ENCODE assay signal across 19 cellular contexts in genomic region chr1:150511985-150512660, GRCh38. TPM values are rescaled to one million over a fixed set of nuclear protein-coding genes. Genes with fewer than 3 reads are reported as not detected.
DNase-seq lines count a peak whose midpoint lies in the region; ATAC-seq, FAIRE-seq and TF ChIP-seq lines count a peak whose summit lies in the region.
"Had no signal": no experiment of that assay in that cellular context is flagged by ENCODE, and none has a peak within 500 bp of the region (broad histone marks: within the 10 kb centered on the region; RNA-seq: fewer than 3 reads in every experiment).

No MANE protein-coding gene starts in this region.

- peak overlapping the region; percentile 4 to 34 (median 17) for H3K4me3 Mint-ChIP-seq in nephron

- H3K27me3 ChIP-seq in H1 (replicated peaks in 1 of 4; ENCODE audit: control insufficient read depth in 3 of 4, extremely low read depth in 1 of 4, insufficient read depth in 3 of 4, low read length in 3 of 4) (no peaks in the 10 kb centered on the region; a peak in 1 of 7 replicates), vagina (no peaks in the 10 kb centered on the region), upper lobe of right lung (no peaks in the 10 kb centered on the region)

- CTCF ChIA-PET in H1 (lab: Charles Lee; ENCODE audit: partially characterized antibody), result interaction anchor here (0.7 to 22.4 kb wide), 3 partner anchors 21 to 301 kb away, joined by 3 to 253 read pairs (median 3); no protein-coding TSS in a partner anchor

- H3K79me2 ChIP-seq in H1 (ENCODE audit: control insufficient read depth in 1 of 2, insufficient read depth in 2 of 2, low read length in 2 of 2), result no peaks in the 10 kb centered on the region

- H3K9me3 ChIP-seq in H1 (ENCODE audit: insufficient read depth in 2 of 2, low read depth in 1 of 2, low read length in 1 of 2) (no peaks in the 10 kb centered on the region), vagina (no peaks in the 10 kb centered on the region), upper lobe of right lung (no peaks in the 10 kb centered on the region)

- no peak overlapping the region for H4K91ac ChIP-seq in H1 (replicated peaks; ENCODE audit: insufficient read length, low read length)

- no peak for TF ChIP-seq RAD21 in H1 (IDR thresholded peaks at IDR 0.05 in 1 of 2, conservative IDR thresholded peaks at IDR 0.05 in 1 of 2; ENCODE audit: low read depth in 2 of 2, low read length in 2 of 2)

- H3K14ac ChIP-seq in H1 (ENCODE audit: insufficient read length), result no peak overlapping the region

- 90% methylated on average over 17 of the region's 17 CpGs; no CpG with 5 or more reads in 1 of the 2 experiments for WGBS in H1 (ENCODE audit: extremely low coverage in 1 of 2, insufficient coverage in 1 of 2, insufficient read length in 1 of 2, insufficient replicate concordance in 2 of 2, low coverage in 1 of 2, low lambda C conversion rate in 2 of 2, missing lambda C conversion rate in 1 of 2), 2 experiments

- H3K4me3 ChIP-seq in H1 (ENCODE audit: extremely low read depth in 1 of 4, insufficient read depth in 2 of 4, low read depth in 3 of 4, low read length in 4 of 4) (no peak overlapping the region), vagina (peak overlapping the region in 1 of 2 donors; percentile 7), upper lobe of right lung (no peak overlapping the region)

- no peak overlapping the region for H3K56ac ChIP-seq in H1 (replicated peaks; ENCODE audit: insufficient read length, low read depth, low read length)

- no peak for TF ChIP-seq EP300 in H1 (IDR thresholded peaks at IDR 0.05; ENCODE audit: borderline replicate concordance in 1 of 2, low read depth in 2 of 2, low read length in 2 of 2)

- POLR2A ChIA-PET in H1 (lab: Charles Lee; ENCODE audit: partially characterized antibody), result interaction anchor here (0.9 to 1.3 kb wide), 3 partner anchors 8 to 67 kb away, joined by 3 read pairs; partner anchors contain the start of genes MCL1 and TARS2

- no peak for TF ChIP-seq CTCF in H1 (IDR thresholded peaks at IDR 0.05; ENCODE audit: control extremely low read depth in 1 of 3, insufficient read depth in 1 of 3, low read depth in 1 of 3, low read length in 3 of 3)
- TF ChIP-seq CTCF in nephron (IDR thresholded peaks at IDR 0.05; ENCODE audit: unreplicated experiment in 3 of 3), result no peak
- TF ChIP-seq CTCF in vagina (IDR thresholded peaks at IDR 0.05), result no peak
- TF ChIP-seq CTCF in upper lobe of right lung (IDR thresholded peaks at IDR 0.05), result no peak

- no peak overlapping the region for H3K23ac ChIP-seq in H1 (ENCODE audit: insufficient read length)

- H3K9me3 Mint-ChIP-seq in nephron, result no peaks in the 10 kb centered on the region
- H3K9me3 Mint-ChIP-seq: CD8-positive, alpha-beta memory T cell had no signal

- ATAC-seq in Right ventricle myocardium superior (ENCODE audit: poor library complexity) (no peak), upper lobe of right lung (no peak)

- peaks cover 16% of the 10 kb centered on the region for H3K36me3 Mint-ChIP-seq in nephron (ENCODE audit: low read depth)

- no peak for FAIRE-seq in H1 (lab: Jason Lieb, UNC)
- FAIRE-seq: A204.1, GM12892, GM18507, RCC 7860 had no signal

- no peak overlapping the region for H2BK15ac ChIP-seq in H1 (ENCODE audit: low read length)

- TF ChIP-seq POLR2A in H1 (IDR thresholded peaks at IDR 0.05; ENCODE audit: control extremely low read depth in 1 of 2, low read depth in 2 of 2, low read length in 2 of 2), result no peak
- TF ChIP-seq POLR2A in vagina (IDR thresholded peaks at IDR 0.05), result no peak

- H3K27me3 Mint-ChIP-seq in nephron (ENCODE audit: low read depth), result peaks cover 4% of the 10 kb centered on the region

- no peak overlapping the region for H3K4ac ChIP-seq in H1 (replicated peaks; ENCODE audit: insufficient read length, low read depth, low read length)

- H3K27ac ChIP-seq in H1 (ENCODE audit: low read depth, low read length), result no peak overlapping the region
- peak overlapping the region; percentile 91 for H3K27ac ChIP-seq in vagina
- H3K27ac ChIP-seq in upper lobe of right lung, result no peak overlapping the region

- peaks cover 0 to 4% (median 3%) of the 10 kb centered on the region in 4 experiments; a peak in 5 of 7 replicates for H3K4me1 ChIP-seq in H1 (replicated peaks in 1 of 4; ENCODE audit: control insufficient read depth in 3 of 4, insufficient read depth in 4 of 4, low read length in 3 of 4)
- H3K4me1 ChIP-seq in vagina, result peaks cover 54% of the 10 kb centered on the region
- H3K4me1 ChIP-seq in upper lobe of right lung, result peaks cover 23% of the 10 kb centered on the region

- H3K79me1 ChIP-seq in H1 (ENCODE audit: low read depth, low read length), result no peaks in the 10 kb centered on the region

- peak overlapping the region; percentile 16; the same call in 1 of the 2 replicates for H2BK5ac ChIP-seq in H1 (ENCODE audit: low read depth, low read length)

- H3K36me3 ChIP-seq in H1 (ENCODE audit: control insufficient read depth in 2 of 4, insufficient read depth in 4 of 4, low read length in 3 of 4) (no peaks in the 10 kb centered on the region), vagina (peaks cover 0 to 8% of the 10 kb centered on the region in 2 donors), upper lobe of right lung (no peaks in the 10 kb centered on the region)

- H2AK5ac ChIP-seq in H1 (ENCODE audit: low read depth, low read length), result no peak overlapping the region

- DNase-seq in Right ventricle myocardium superior (peak; percentile 32), cardiac septum (ENCODE audit: low spot score) (no peak), H1 (ENCODE audit: low read depth in 1 of 2, low spot score in 2 of 2) (no peak), vagina (ENCODE audit: extremely low spot score in 2 of 2) (no peak), GM03348 (ENCODE audit: low spot score) (no peak), upper lobe of right lung (no peak)
- DNase-seq in NK-92 treated with Interleukin-12 subunit alpha and Interleukin-12 subunit beta, amount 100 ng/mL, for 24 hours (lab: John Stamatoyannopoulos, UW), result no peak
- DNase-seq: C1 segment of cervical spinal cord; CD8-positive, alpha-beta memory T cell; DMS53; KBM-7; NCI-H1694 treated with DMSO at 0.1 percent for 48 hours had no signal

- no peak overlapping the region for H3K9ac ChIP-seq in H1 (replicated peaks in 1 of 4; ENCODE audit: extremely low read depth in 1 of 4, low read depth in 3 of 4, low read length in 3 of 4)

- no peak overlapping the region for H2AFZ ChIP-seq in H1 (ENCODE audit: low read length)

- peaks cover 5% of the 10 kb centered on the region for H3K23me2 ChIP-seq in H1 (ENCODE audit: low read depth, low read length)

- peak overlapping the region; percentile 82 to 91 (median 86) for H3K27ac Mint-ChIP-seq in nephron

- no peak overlapping the region for H3K18ac ChIP-seq in H1 (ENCODE audit: extremely low read depth, low read length)

- 0 out of 2 replicates have a peak overlapping the region, but pooled peaks have one; percentile 1 for H4K8ac ChIP-seq in H1 (ENCODE audit: extremely low read depth, insufficient read depth, low read length)

- no peak overlapping the region for H4K5ac ChIP-seq in H1 (ENCODE audit: insufficient read length, low read depth, low read length)

- no peak overlapping the region for H2BK12ac ChIP-seq in H1 (ENCODE audit: low read depth, low read length)

- H3K4me2 ChIP-seq in H1 (ENCODE audit: insufficient read depth in 1 of 2, low read depth in 2 of 2, low read length in 2 of 2), result no peak overlapping the region

- no peaks in the 10 kb centered on the region for H4K20me1 ChIP-seq in H1 (replicated peaks in 1 of 2; ENCODE audit: control insufficient read depth in 1 of 2, insufficient read depth in 2 of 2, low read length in 2 of 2)

- no peak overlapping the region for H2BK20ac ChIP-seq in H1 (ENCODE audit: low read length)

- intact Hi-C loops in Right ventricle myocardium superior (cut with DNase I) (no loop called here), cardiac septum (cut with DNase I) (loop anchor here (5.0 kb wide), 1 partner anchor 35 kb away; no protein-coding TSS in a partner anchor), vagina (cut with DNase I) (no loop called here), upper lobe of right lung (cut with DNase I) (no loop called here)

- peaks cover 52% of the 10 kb centered on the region for H3K4me1 Mint-ChIP-seq in nephron

- no peak overlapping the region for H2BK120ac ChIP-seq in H1 (replicated peaks; ENCODE audit: low read depth, low read length)

RNA-seq across cellular contexts. Expression of gene FALEC, which starts 3.4 kb away (rescaled TPM):
- not detected for total RNA-seq in Right ventricle myocardium superior
- total RNA-seq in cardiac septum, result 0.46 TPM
- total RNA-seq in H1 (2021; fragmentation: NEBNext Ultra II Directional; extraction: Animal tissue kit (Norgen Biotek cat#: 25700)), result 1.1 TPM in 1 of 2 replicates, not detected in the other
- polyA plus RNA-seq in H1 (2011; rRNA removed), result not detected in 2 replicates
- polyA plus RNA-seq in H1 (2011; cell fraction: cytosol; rRNA removed), result 0.19 TPM
- polyA plus RNA-seq in H1 (2011; cell fraction: nucleus; rRNA removed), result not detected
- polyA plus RNA-seq in H1 (2012, experiment 1 of 2), result 0.36 to 1.0 TPM (median 0.75 TPM) in 4 replicates
- not detected for polyA plus RNA-seq in H1 (2012, experiment 2 of 2)
- 0.45 TPM for polyA plus RNA-seq in H1 (2013, experiment 1 of 2)
- polyA plus RNA-seq in H1 (2013, experiment 2 of 2), result 0.11 TPM
- polyA minus RNA-seq in H1 (2011; rRNA and poly(A)+ RNA removed), result 0.57 TPM in 1 of 2 replicates, not detected in the other
- not detected for polyA minus RNA-seq in H1 (2011; cell fraction: cytosol; rRNA and poly(A)+ RNA removed)
- polyA minus RNA-seq in H1 (2011; cell fraction: nucleus; rRNA and poly(A)+ RNA removed), result not detected
- not detected for total RNA-seq in vagina
- 1.0 TPM for total RNA-seq in upper lobe of right lung
- total RNA-seq: CD8-positive, alpha-beta memory T cell; H4 had no signal
- polyA plus RNA-seq: CD8-positive, alpha-beta memory T cell had no signal

RNA-seq across cellular contexts. Expression of gene ECM1, which starts 4.2 kb away (rescaled TPM):
- total RNA-seq in Right ventricle myocardium superior (16.7 TPM), cardiac septum (14.5 TPM), vagina (130 TPM), upper lobe of right lung (15.5 TPM)
- 0.73 and 0.95 TPM in 2 replicates for total RNA-seq in H1 (2021; fragmentation: NEBNext Ultra II Directional; extraction: Animal tissue kit (Norgen Biotek cat#: 25700))
- 0.98 and 1.1 TPM in 2 replicates for polyA plus RNA-seq in H1 (2011; rRNA removed)
- 1.0 TPM for polyA plus RNA-seq in H1 (2011; cell fraction: cytosol; rRNA removed)
- polyA plus RNA-seq in H1 (2011; cell fraction: nucleus; rRNA removed), result 5.8 TPM
- 0.83 to 1.3 TPM (median 1.2 TPM) in 4 replicates for polyA plus RNA-seq in H1 (2012, experiment 1 of 2)
- polyA plus RNA-seq in H1 (2012, experiment 2 of 2), result 0.63 TPM
- polyA plus RNA-seq in H1 (2013, experiment 1 of 2), result 0.81 TPM
- polyA plus RNA-seq in H1 (2013, experiment 2 of 2), result 0.87 TPM
- polyA minus RNA-seq in H1 (2011; rRNA and poly(A)+ RNA removed), result 0.32 and 0.37 TPM in 2 replicates
- polyA minus RNA-seq in H1 (2011; cell fraction: cytosol; rRNA and poly(A)+ RNA removed), result not detected
- polyA minus RNA-seq in H1 (2011; cell fraction: nucleus; rRNA and poly(A)+ RNA removed), result 1.7 TPM

RNA-seq across cellular contexts. Expression of gene TARS2, which starts 24.9 kb away (rescaled TPM):
- total RNA-seq in Right ventricle myocardium superior (28.0 TPM), cardiac septum (30.7 TPM), vagina (17.4 TPM), upper lobe of right lung (18.5 TPM)
- 32.7 and 39.1 TPM in 2 replicates for total RNA-seq in H1 (2021; fragmentation: NEBNext Ultra II Directional; extraction: Animal tissue kit (Norgen Biotek cat#: 25700))
- 38.9 and 54.0 TPM in 2 replicates for polyA plus RNA-seq in H1 (2011; rRNA removed)
- polyA plus RNA-seq in H1 (2011; cell fraction: cytosol; rRNA removed), result 43.4 TPM
- polyA plus RNA-seq in H1 (2011; cell fraction: nucleus; rRNA removed), result 72.0 TPM
- polyA plus RNA-seq in H1 (2012, experiment 1 of 2), result 23.5 to 36.5 TPM (median 29.5 TPM) in 4 replicates
- polyA plus RNA-seq in H1 (2012, experiment 2 of 2), result 42.9 TPM
- 24.6 TPM for polyA plus RNA-seq in H1 (2013, experiment 1 of 2)
- polyA plus RNA-seq in H1 (2013, experiment 2 of 2), result 22.0 TPM
- polyA minus RNA-seq in H1 (2011; rRNA and poly(A)+ RNA removed), result 39.4 and 41.3 TPM in 2 replicates
- polyA minus RNA-seq in H1 (2011; cell fraction: cytosol; rRNA and poly(A)+ RNA removed), result 16.2 TPM
- 28.1 TPM for polyA minus RNA-seq in H1 (2011; cell fraction: nucleus; rRNA and poly(A)+ RNA removed)

RNA-seq across cellular contexts. Expression of gene ADAMTSL4, which starts 37.1 kb away (rescaled TPM):
- total RNA-seq in Right ventricle myocardium superior, result 64.4 TPM
- 28.9 TPM for total RNA-seq in cardiac septum
- total RNA-seq in H1 (2021; fragmentation: NEBNext Ultra II Directional; extraction: Animal tissue kit (Norgen Biotek cat#: 25700)), result 5.3 and 5.4 TPM in 2 replicates
- polyA plus RNA-seq in H1 (2011; rRNA removed), result 4.2 and 5.9 TPM in 2 replicates
- polyA plus RNA-seq in H1 (2011; cell fraction: cytosol; rRNA removed), result 3.1 TPM
- 26.7 TPM for polyA plus RNA-seq in H1 (2011; cell fraction: nucleus; rRNA removed)
- polyA plus RNA-seq in H1 (2012, experiment 1 of 2), result 4.9 to 7.2 TPM (median 6.7 TPM) in 4 replicates
- 3.8 TPM for polyA plus RNA-seq in H1 (2012, experiment 2 of 2)
- polyA plus RNA-seq in H1 (2013, experiment 1 of 2), result 9.2 TPM
- polyA plus RNA-seq in H1 (2013, experiment 2 of 2), result 8.1 TPM
- 0.73 and 0.85 TPM in 2 replicates for polyA minus RNA-seq in H1 (2011; rRNA and poly(A)+ RNA removed)
- polyA minus RNA-seq in H1 (2011; cell fraction: cytosol; rRNA and poly(A)+ RNA removed), result 2.6 TPM
- 3.5 TPM for polyA minus RNA-seq in H1 (2011; cell fraction: nucleus; rRNA and poly(A)+ RNA removed)
- 64.6 TPM for total RNA-seq in vagina
- total RNA-seq in upper lobe of right lung, result 99.2 TPM
- total RNA-seq: OCI-LY7 had no signal
- polyA plus RNA-seq: CD8-positive, alpha-beta memory T cell had no signal
